In genomic region chr1:27668808-27669723, GRCh38 we compare ENCODE assay signal across 8 cellular contexts. TPM values are rescaled to one million over a fixed set of nuclear protein-coding genes. Genes with fewer than 3 reads are reported as not detected.
DNase-seq lines count a peak whose midpoint lies in the region; ATAC-seq and TF ChIP-seq lines count a peak whose summit lies in the region.

No MANE protein-coding gene starts in this region.

- H3K27ac ChIP-seq in heart left ventricle: peak overlapping the region in 5 of 12 donors; percentile 9 to 45 (median 35)
- H3K27ac ChIP-seq in prostate gland: peak overlapping the region; percentile 26 to 37
- no peak overlapping the region for H3K27ac ChIP-seq in upper lobe of right lung

- H3K9me3 ChIP-seq in heart left ventricle (no peaks in the 10 kb centered on the region), prostate gland (no peaks in the 10 kb centered on the region), upper lobe of right lung (no peaks in the 10 kb centered on the region)

- H3K4me1 ChIP-seq in heart left ventricle (peaks cover 0 to 61% (median 23%) of the 10 kb centered on the region in 12 donors), prostate gland (replicated peaks) (peaks cover 6% of the 10 kb centered on the region), upper lobe of right lung (peaks cover 34% of the 10 kb centered on the region)

- 13 to 16% (median 15%) methylated on average over 36 of the region's 36 CpGs for WGBS in heart left ventricle, 4 donors
- 16% methylated on average over 36 of the region's 36 CpGs for WGBS in prostate gland

- H3K36me3 ChIP-seq in heart left ventricle (peaks cover 0 to 36% (median 17%) of the 10 kb centered on the region in 9 donors), prostate gland (no peaks in the 10 kb centered on the region), upper lobe of right lung (peaks cover 16% of the 10 kb centered on the region)

- intact Hi-C loops in heart left ventricle (cut with DNase I): loop anchor here in 8 of 10 donors (5.0 to 10.0 kb wide), 8 partner anchors 154 to 374 kb away; partner anchors contain the start of gene GPR3 (in 2 of the 8)
- intact Hi-C loops in prostate gland (cut with DNase I): no loop called here
- intact Hi-C loops in upper lobe of right lung (cut with DNase I): loop anchor here (10.0 kb wide), 1 partner anchor 274 kb away; the partner anchor contains the start of gene GPR3

- ATAC-seq in heart left ventricle: peak in 1 of 4 donors; percentile 8
- ATAC-seq in upper lobe of right lung: peak; percentile 63
- ATAC-seq in HG02798 (IDR thresholded peaks at IDR 0.05; ENCODE audit: poor library complexity, unreplicated experiment): no peak

- H3K27me3 ChIP-seq in heart left ventricle: no peaks in the 10 kb centered on the region
- no peaks in the 10 kb centered on the region for H3K27me3 ChIP-seq in prostate gland (replicated peaks; ENCODE audit: insufficient read depth)
- H3K27me3 ChIP-seq in upper lobe of right lung: no peaks in the 10 kb centered on the region

- TF ChIP-seq POLR2A in heart left ventricle (IDR thresholded peaks at IDR 0.05) (no peak), prostate gland (IDR thresholded peaks at IDR 0.05) (no peak)

- in situ Hi-C loops in KBM-7 (cut with MboI; ENCODE audit: low pct_unique_long_range_greater_than_20kb, low sequenced_read_pairs): no loop called here

- TF ChIP-seq CTCF in heart left ventricle (IDR thresholded peaks at IDR 0.05): peak; percentile 80 to 95 (median 87)
- peak; percentile 82 to 90 (median 88) for TF ChIP-seq CTCF in prostate gland (IDR thresholded peaks at IDR 0.05)
- peak; percentile 88 for TF ChIP-seq CTCF in upper lobe of right lung (IDR thresholded peaks at IDR 0.05)

- H3K4me3 ChIP-seq in heart left ventricle (peak overlapping the region; percentile 29 to 94 (median 49)), prostate gland (peak overlapping the region; percentile 18 to 29), upper lobe of right lung (peak overlapping the region; percentile 68)

- DNase-seq in DMS53 (lab: John Stamatoyannopoulos, UW) (peak; percentile 84), KBM-7 (peak; percentile 81), SKM-1 treated with dmso at 0.1 percent for 144 hours (lab: John Stamatoyannopoulos, UW; ENCODE audit: unreplicated experiment) (peak; percentile 40), heart left ventricle (peak; percentile 66 to 85 (median 78)), prostate gland (ENCODE audit: low spot score) (peak; percentile 71), upper lobe of right lung (peak; percentile 92)
- peak; percentile 90 for DNase-seq in activated naive CD4-positive, alpha-beta T cell treated with anti-CD3 and anti-CD28 coated beads, Interleukin-2, amount 50 U/mL, for 16 hours

RNA-seq across cellular contexts. Expression of gene IFI6, which starts 2.9 kb away (rescaled TPM):
- total RNA-seq in heart left ventricle (100 to 1,000 TPM in 1 of 9 donors, 10 to 100 TPM in 8; 18.3 to 140 (median 70.2) TPM), prostate gland (100 to 1,000 TPM in 1 of 2 donors, 10 to 100 TPM in 1; 40.4 to 274 TPM), upper lobe of right lung (259 TPM)
- 10 to 100 TPM; 44.5 to 61.9 TPM for polyA plus RNA-seq in heart left ventricle

RNA-seq across cellular contexts. Expression of gene FGR, which starts 34.1 kb away (rescaled TPM):
- 10 to 100 TPM in 3 of 9 donors, 1 to 10 TPM in 6; 1.1 to 25.9 (median 3.3) TPM for total RNA-seq in heart left ventricle
- polyA plus RNA-seq in heart left ventricle: 1 to 10 TPM; 2.8 to 7.2 TPM
- 10 to 100 TPM in 1 of 2 donors, 1 to 10 TPM in 1; 4.0 to 10.8 TPM for total RNA-seq in prostate gland
- 149 TPM for total RNA-seq in upper lobe of right lung

RNA-seq across cellular contexts. Expression of gene FAM76A, which starts 56.7 kb away (rescaled TPM):
- total RNA-seq in heart left ventricle (10 to 100 TPM in 8 of 9 donors, 1 to 10 TPM in 1; 9.7 to 24.0 (median 13.5) TPM), prostate gland (10 to 100 TPM in 1 of 2 donors, 1 to 10 TPM in 1; 7.8 to 18.5 TPM), upper lobe of right lung (23.3 TPM)
- polyA plus RNA-seq in heart left ventricle: 1 to 10 TPM; 3.7 to 4.4 TPM

Comparison
In these comparisons a context has a peak if more than half of its experiments do, and no peak if none do; other contexts are left out.
1. DNase-seq: peak in every context shown above with its lines; median percentile 92 in upper lobe of right lung; 90 in activated naive CD4-positive, alpha-beta T cell treated with anti-CD3 and anti-CD28 coated beads, Interleukin-2, amount 50 U/mL, for 16 hours; 84 in DMS53; 81 in KBM-7; 78 in heart left ventricle; 71 in prostate gland; 40 in SKM-1 treated with dmso at 0.1 percent for 144 hours.